In genomic region chr10:101780818-101781654, GRCh38 we compare ENCODE assay signal across 1 cellular context.
TF ChIP-seq lines count a peak whose summit lies in the region.

No MANE protein-coding gene starts in this region.

TF ChIP-seq in GM12878, 131 proteins besides CTCF, POLR2A, EP300 and RAD21 (continued from another document):
- TF ChIP-seq E4F1 (IDR thresholded peaks at IDR 0.05; ENCODE audit: borderline replicate concordance, partially characterized antibody) (no peak), RELB (IDR thresholded peaks at IDR 0.05; ENCODE audit: low read depth) (no peak), JUNB (IDR thresholded peaks at IDR 0.05) (no peak), BHLHE40 (IDR thresholded peaks at IDR 0.05; ENCODE audit: borderline replicate concordance in 1 of 2, low read depth in 2 of 2, low read length in 1 of 2) (peak in 1 of 2 experiments; percentile 37; a peak in 1 of 4 replicates), GABPA (IDR thresholded peaks at IDR 0.05; ENCODE audit: low read depth) (no peak), SRF (IDR thresholded peaks at IDR 0.05; ENCODE audit: low read depth in 2 of 2, low read length in 2 of 2) (no peak), ZBED1 (IDR thresholded peaks at IDR 0.05; ENCODE audit: borderline replicate concordance) (no peak), ATF2 (IDR thresholded peaks at IDR 0.05; ENCODE audit: low read length) (no peak), JUND (IDR thresholded peaks at IDR 0.05; ENCODE audit: low read depth, low read length) (no peak), YBX1 (IDR thresholded peaks at IDR 0.05) (no peak), TCF12 (IDR thresholded peaks at IDR 0.05; ENCODE audit: low read depth, low read length) (no peak), RB1 (IDR thresholded peaks at IDR 0.05; ENCODE audit: borderline replicate concordance) (peak; percentile 57; the same call in 1 of the 2 replicates), GATAD2B (conservative IDR thresholded peaks at IDR 0.05; ENCODE audit: low read depth) (no peak), PAX5 (IDR thresholded peaks at IDR 0.05; ENCODE audit: borderline replicate concordance, low read depth, low read length) (peak; percentile 92), CHD2 (IDR thresholded peaks at IDR 0.05; ENCODE audit: borderline replicate concordance, low read depth, low read length) (no peak; the same call in 1 of the 2 replicates), RCOR1 (conservative IDR thresholded peaks at IDR 0.05; ENCODE audit: low read depth, low read length) (no peak), USF1 (IDR thresholded peaks at IDR 0.05; ENCODE audit: borderline replicate concordance, extremely low read length, insufficient read depth, low read depth, low read length) (no peak), NBN (IDR thresholded peaks at IDR 0.05) (no peak), YY1 (IDR thresholded peaks at IDR 0.05; ENCODE audit: low read depth, low read length) (peak; percentile 73), RUNX3 (IDR thresholded peaks at IDR 0.05; ENCODE audit: low read length) (peak; percentile 19; the same call in 1 of the 2 replicates), SMAD1 (IDR thresholded peaks at IDR 0.05; ENCODE audit: low read depth, partially characterized antibody) (no peak), SMARCA5 (IDR thresholded peaks at IDR 0.05) (peak; percentile 67; the same call in 1 of the 2 replicates), NR2C1 (IDR thresholded peaks at IDR 0.05) (no peak), MEF2B (IDR thresholded peaks at IDR 0.05; ENCODE audit: partially characterized antibody, poor library complexity, severe bottlenecking) (no peak), ETV6 (conservative IDR thresholded peaks at IDR 0.05 in 1 of 2, IDR thresholded peaks at IDR 0.05 in 1 of 2; ENCODE audit: borderline replicate concordance in 1 of 2, low read depth in 1 of 2) (no peak), USF2 (IDR thresholded peaks at IDR 0.05; ENCODE audit: borderline replicate concordance, low read depth, low read length) (no peak), SMC3 (IDR thresholded peaks at IDR 0.05; ENCODE audit: borderline replicate concordance, low read length) (peak; percentile 92), ZBTB40 (IDR thresholded peaks at IDR 0.05; ENCODE audit: borderline replicate concordance) (no peak), PBX3 (IDR thresholded peaks at IDR 0.05; ENCODE audit: insufficient replicate concordance, low read depth, low read length) (no peak), SPI1 (IDR thresholded peaks at IDR 0.05; ENCODE audit: borderline replicate concordance, insufficient read depth, low read depth, low read length) (no peak), TAF1 (IDR thresholded peaks at IDR 0.05; ENCODE audit: borderline replicate concordance, low read depth, low read length) (no peak), ZNF592 (IDR thresholded peaks at IDR 0.05) (no peak)
